ENCODE assay signal across 8 cellular contexts in genomic region chr1:15850450-15851079, GRCh38. TPM values are rescaled to one million over a fixed set of nuclear protein-coding genes. Genes with fewer than 3 reads are reported as not detected.
DNase-seq lines count a peak whose midpoint lies in the region; ATAC-seq and TF ChIP-seq lines count a peak whose summit lies in the region.

No MANE protein-coding gene starts in this region.

- no peak for TF ChIP-seq CTCF in cardiac muscle cell (IDR thresholded peaks at IDR 0.05; ENCODE audit: low read depth, low read length)
- TF ChIP-seq CTCF in lower lobe of right lung (IDR thresholded peaks at IDR 0.05), result no peak
- TF ChIP-seq CTCF in type B pancreatic cell (conservative IDR thresholded peaks at IDR 0.05), result no peak

- H3K4me3 ChIP-seq in cardiac muscle cell, result peak overlapping the region; percentile 82
- H3K4me3 ChIP-seq in lower lobe of right lung, result peak overlapping the region; percentile 79

- no peaks in the 10 kb centered on the region for H3K36me3 Mint-ChIP-seq in type B pancreatic cell

- ATAC-seq in Right ventricle myocardium superior (ENCODE audit: poor library complexity) (no peak), lower lobe of right lung (no peak), HG03565 (IDR thresholded peaks at IDR 0.05; ENCODE audit: unreplicated experiment) (no peak)

- H3K27ac ChIP-seq in cardiac muscle cell (peak overlapping the region; percentile 98), angular gyrus (ENCODE audit: low read depth, low read length) (peak overlapping the region; percentile 40), lower lobe of right lung (peak overlapping the region; percentile 99)

- peak overlapping the region; percentile 94 for H3K4me3 Mint-ChIP-seq in type B pancreatic cell

- H3K9me3 ChIP-seq in cardiac muscle cell (ENCODE audit: low read depth) (no peaks in the 10 kb centered on the region), lower lobe of right lung (no peaks in the 10 kb centered on the region)

- H3K27me3 ChIP-seq in cardiac muscle cell (no peaks in the 10 kb centered on the region), lower lobe of right lung (ENCODE audit: low read depth) (no peaks in the 10 kb centered on the region)

- intact Hi-C loops in Right ventricle myocardium superior (cut with DNase I), result no loop called here
- intact Hi-C loops in lower lobe of right lung (cut with DNase I), result no loop called here

- no peaks in the 10 kb centered on the region for H3K27me3 Mint-ChIP-seq in type B pancreatic cell

- no peaks in the 10 kb centered on the region for H3K9me3 Mint-ChIP-seq in type B pancreatic cell

- no peak for DNase-seq in cardiac muscle cell (ENCODE audit: low read depth in 1 of 2, low spot score in 1 of 2)
- no peak for DNase-seq in Right ventricle myocardium superior
- DNase-seq in lower lobe of right lung, result no peak
- DNase-seq in type B pancreatic cell (ENCODE audit: extremely low spot score, unreplicated experiment), result no peak
- no peak for DNase-seq in NCI-H2196 treated with DMSO at 0.1 percent for 48 hours (lab: John Stamatoyannopoulos, UW; ENCODE audit: unreplicated experiment)
- DNase-seq in stimulated activated CD4-positive, alpha-beta T cell treated with anti-CD3 and anti-CD28 coated beads, Interleukin-12 subunit alpha, Interleukin-12 subunit beta, amount 100 ng/mL, for 4 hours, result no peak

- no peaks in the 10 kb centered on the region for H3K36me3 ChIP-seq in cardiac muscle cell
- no peaks in the 10 kb centered on the region for H3K36me3 ChIP-seq in lower lobe of right lung

- H3K27ac Mint-ChIP-seq in type B pancreatic cell, result peak overlapping the region; percentile 96

- H3K4me1 ChIP-seq in cardiac muscle cell (ENCODE audit: low read depth) (peaks cover 26% of the 10 kb centered on the region), lower lobe of right lung (peaks cover 48% of the 10 kb centered on the region)

- peaks cover 18% of the 10 kb centered on the region for H3K4me1 Mint-ChIP-seq in type B pancreatic cell (ENCODE audit: unreplicated experiment)

RNA-seq across cellular contexts. Expression of gene SPEN, which starts 3.1 kb away (rescaled TPM):
- 14.8 and 31.6 TPM in 2 replicates for total RNA-seq in cardiac muscle cell
- polyA plus RNA-seq in cardiac muscle cell, result 25.8 and 35.4 TPM in 2 replicates
- 20.3 TPM for total RNA-seq in Right ventricle myocardium superior
- 54.7 TPM for total RNA-seq in lower lobe of right lung
- total RNA-seq in type B pancreatic cell (ENCODE audit: low replicate concordance), result 66.5 and 79.4 TPM in 2 replicates

RNA-seq across cellular contexts. Expression of gene UQCRHL, which starts 43.1 kb away (rescaled TPM):
- total RNA-seq in cardiac muscle cell (3.9 and 5.0 TPM in 2 replicates), Right ventricle myocardium superior (6.1 TPM), lower lobe of right lung (1.1 TPM), type B pancreatic cell (ENCODE audit: low replicate concordance) (2.1 and 2.3 TPM in 2 replicates)
- polyA plus RNA-seq in cardiac muscle cell, result 2.5 and 3.2 TPM in 2 replicates

Comparison
In these comparisons a context has a peak if more than half of its experiments do, and no peak if none do; other contexts are left out.
1. H3K27ac ChIP-seq: peak in every context shown above with its lines; median percentile 99 in lower lobe of right lung; 98 in cardiac muscle cell; 40 in angular gyrus.